Comparison of ENCODE assay signal across 11 cellular contexts in the genomic region with DNA sequence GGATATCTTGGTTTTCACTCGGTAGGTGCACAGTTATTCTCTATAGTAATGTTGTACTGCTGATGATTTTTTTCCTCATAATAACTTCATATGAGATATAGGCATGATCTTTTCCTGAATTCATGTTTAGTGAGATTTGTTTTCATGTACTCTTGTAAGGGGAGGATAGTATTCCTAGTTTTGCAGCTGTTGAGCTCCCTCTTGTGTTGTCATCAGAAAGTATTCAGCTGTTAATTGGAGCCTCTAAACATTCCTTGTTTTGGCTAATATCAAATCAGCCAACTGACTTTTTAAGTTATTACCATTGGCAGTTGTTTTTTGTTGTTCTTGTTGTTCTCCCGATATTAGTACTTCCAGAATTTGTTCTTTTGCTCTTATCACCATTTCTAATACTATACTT. TPM values are rescaled to one million over a fixed set of nuclear protein-coding genes. Genes with fewer than 3 reads are reported as not detected.
DNase-seq lines count a peak whose midpoint lies in the region; ATAC-seq and TF ChIP-seq lines count a peak whose summit lies in the region.
"Had no signal": no experiment of that assay in that cellular context is flagged by ENCODE, and none has a peak within 500 bp of the region (broad histone marks: within the 10 kb centered on the region; RNA-seq: fewer than 3 reads in every experiment).

No MANE protein-coding gene starts in this region.

- H2AFZ ChIP-seq in DND-41 (ENCODE audit: low read depth, low read length): peak overlapping the region; percentile 60; the same call in 1 of the 2 replicates
- H2AFZ ChIP-seq in mesenchymal stem cell (ENCODE audit: low read depth, low read length): no peak overlapping the region

- H2BK15ac ChIP-seq in mesenchymal stem cell (ENCODE audit: low read depth, poor library complexity, severe bottlenecking): no peak overlapping the region

- H2BK12ac ChIP-seq in mesenchymal stem cell (ENCODE audit: low read length in 2 of 2): no peak overlapping the region

- H3K9ac ChIP-seq in DND-41 (ENCODE audit: low read depth, low read length) (peak overlapping the region; percentile 65), mesenchymal stem cell (ENCODE audit: low read length) (no peak overlapping the region)

- peaks cover 11% of the 10 kb centered on the region for H3K9me3 Mint-ChIP-seq in WTC11
- H3K9me3 Mint-ChIP-seq: activated T-helper 2 cell treated with anti-CD3 and anti-CD28 coated beads, Interferon-gamma antibody, Interleukin-2, Interleukin-4, amounts not matched to agents 10 μg/mL and 5 μg/mL and 100 μg/mL, durations not matched to agents 14 hours and 24 hours and 36 hours had no signal

- H3K4me2 ChIP-seq in DND-41 (ENCODE audit: insufficient read depth, low read length): peak overlapping the region; percentile 61
- no peak overlapping the region for H3K4me2 ChIP-seq in mesenchymal stem cell (ENCODE audit: low read length, poor library complexity, severe bottlenecking)

- no CpG with 5 or more reads among the region's 2 CpGs for whole genome bisulfite sequencing in mesenchymal stem cell

- H2BK120ac ChIP-seq in mesenchymal stem cell (ENCODE audit: low read depth, low read length): no peak overlapping the region

- H3K4me1 Mint-ChIP-seq in WTC11: 0 out of 2 replicates have a peak, but pooled peaks cover 5% of the 10 kb centered on the region

- no peak overlapping the region for H3K4me3 Mint-ChIP-seq in WTC11

- no peak overlapping the region for H2AK5ac ChIP-seq in mesenchymal stem cell (ENCODE audit: low read length, severe bottlenecking)

- H4K8ac ChIP-seq in mesenchymal stem cell (ENCODE audit: low read length): no peak overlapping the region

- DNase-seq in DND-41 (peak; percentile 51), LNCaP clone FGC (ENCODE audit: low read depth) (no peak), WTC11 (ENCODE audit: low spot score) (no peak), mesenchymal stem cell (peak; percentile 3), KG1 (lab: John Stamatoyannopoulos, UW) (no peak)
- DNase-seq in activated CD4-positive, alpha-beta T cell treated with anti-CD3 and anti-CD28 coated beads, Interleukin-2, amount 50 U/mL, for 1 hour: no peak
- DNase-seq: RPMI8226 had no signal

- no peak overlapping the region for H3K23ac ChIP-seq in mesenchymal stem cell (ENCODE audit: low read length in 2 of 2)

- H2BK5ac ChIP-seq in mesenchymal stem cell (ENCODE audit: low read depth, low read length, poor library complexity, severe bottlenecking): no peak overlapping the region

- no peaks in the 10 kb centered on the region for H3K27me3 ChIP-seq in DND-41 (ENCODE audit: insufficient read depth, low read length, poor library complexity)
- H3K27me3 ChIP-seq in mesenchymal stem cell (ENCODE audit: control insufficient read depth in 1 of 2, insufficient read depth in 1 of 2, low read length in 2 of 2): no peaks in the 10 kb centered on the region

- H3K79me1 ChIP-seq in mesenchymal stem cell (replicated peaks; ENCODE audit: low read length, poor library complexity, severe bottlenecking): no peaks in the 10 kb centered on the region

- CTCF ChIA-PET in WTC11 (lab: Charles Lee): interaction anchor here (0.6 to 1.8 kb wide), 30 partner anchors 9 to 533 kb away, joined by 3 to 89 read pairs (median 5); a partner anchor contains a TSS

- H3K4ac ChIP-seq in mesenchymal stem cell (ENCODE audit: low read depth in 1 of 2, low read length in 2 of 2): no peak overlapping the region

- peak; percentile 88 for TF ChIP-seq CTCF in DND-41 (IDR thresholded peaks at IDR 0.05; ENCODE audit: borderline replicate concordance, extremely low read depth, low read length, poor library complexity, severe bottlenecking)
- TF ChIP-seq CTCF in LNCaP clone FGC (IDR thresholded peaks at IDR 0.05; ENCODE audit: control insufficient read depth, extremely low read depth, insufficient read depth): peak; percentile 41
- 0 out of 2 replicates have a peak, but pooled peaks have one; percentile 17 for TF ChIP-seq CTCF in WTC11 (IDR thresholded peaks at IDR 0.05)

- H3K79me2 ChIP-seq in DND-41 (ENCODE audit: insufficient read depth, low read length): peaks cover 48% of the 10 kb centered on the region

- H3K27ac Mint-ChIP-seq in WTC11: no peak overlapping the region
- H3K27ac Mint-ChIP-seq: activated T-helper 2 cell treated with anti-CD3 and anti-CD28 coated beads, Interferon-gamma antibody, Interleukin-2, Interleukin-4, amounts not matched to agents 10 μg/mL and 5 μg/mL and 100 μg/mL, durations not matched to agents 14 hours and 24 hours and 36 hours had no signal

- ATAC-seq in DND-41 (ENCODE audit: insufficient read depth, low read depth) (peak; percentile 63), WTC11 (peak; percentile 85), HG03571 (IDR thresholded peaks at IDR 0.05; ENCODE audit: unreplicated experiment) (no peak), GM21515 (IDR thresholded peaks at IDR 0.05; ENCODE audit: unreplicated experiment) (no peak)

- no peak overlapping the region for H3K14ac ChIP-seq in mesenchymal stem cell (ENCODE audit: low read length in 2 of 2)

- no peak overlapping the region for H4K91ac ChIP-seq in mesenchymal stem cell (ENCODE audit: low read length)

- H3K9me3 ChIP-seq in DND-41 (ENCODE audit: insufficient read depth, low read length, severe bottlenecking): no peaks in the 10 kb centered on the region
- no peaks in the 10 kb centered on the region for H3K9me3 ChIP-seq in mesenchymal stem cell (ENCODE audit: control insufficient read depth, low read length)

- POLR2A ChIA-PET in WTC11 (lab: Charles Lee): interaction anchor here (1.0 kb wide), 1 partner anchor 292 kb away, joined by 3 read pairs; no protein-coding TSS in a partner anchor

- peaks cover 3% of the 10 kb centered on the region for H3K36me3 Mint-ChIP-seq in WTC11

- H4K20me1 ChIP-seq in DND-41 (ENCODE audit: insufficient read depth, low read length): no peaks in the 10 kb centered on the region

- H3K27me3 Mint-ChIP-seq in WTC11 (ENCODE audit: low read depth): no peaks in the 10 kb centered on the region

- H3K4me3 ChIP-seq in DND-41 (ENCODE audit: low read depth in 1 of 2, low read length in 2 of 2): peak overlapping the region in 1 of 2 experiments; percentile 45; a peak in 2 of 4 replicates
- no peak overlapping the region for H3K4me3 ChIP-seq in LNCaP clone FGC (ENCODE audit: low read depth, low read length)
- H3K4me3 ChIP-seq in mesenchymal stem cell (ENCODE audit: insufficient read depth in 1 of 2, low read depth in 1 of 2, low read length in 2 of 2): no peak overlapping the region

- H3K27ac ChIP-seq in DND-41 (ENCODE audit: low read length) (peak overlapping the region; percentile 95), mesenchymal stem cell (ENCODE audit: low read length, poor library complexity, severe bottlenecking) (no peak overlapping the region)

- no peaks in the 10 kb centered on the region for H3K36me3 ChIP-seq in DND-41 (ENCODE audit: insufficient read depth, low read length)
- no peaks in the 10 kb centered on the region for H3K36me3 ChIP-seq in mesenchymal stem cell (ENCODE audit: control insufficient read depth in 1 of 2, insufficient read depth in 2 of 2, low read depth in 1 of 2, low read length in 2 of 2)

- peaks cover 57% of the 10 kb centered on the region for H3K4me1 ChIP-seq in DND-41 (ENCODE audit: insufficient read depth, low read length)
- H3K4me1 ChIP-seq in mesenchymal stem cell (ENCODE audit: control insufficient read depth, insufficient read depth, low read depth, low read length): no peaks in the 10 kb centered on the region

- no peak overlapping the region for H3K18ac ChIP-seq in mesenchymal stem cell (ENCODE audit: low read depth in 1 of 2, low read length in 2 of 2)

TF ChIP-seq in WTC11, 78 proteins besides CTCF, POLR2A, EP300 and RAD21 (continues in another document):
- no peak for TF ChIP-seq HMGA2 (CRISPR knock-in tag; IDR thresholded peaks at IDR 0.05)
- TF ChIP-seq, protein P1, sequence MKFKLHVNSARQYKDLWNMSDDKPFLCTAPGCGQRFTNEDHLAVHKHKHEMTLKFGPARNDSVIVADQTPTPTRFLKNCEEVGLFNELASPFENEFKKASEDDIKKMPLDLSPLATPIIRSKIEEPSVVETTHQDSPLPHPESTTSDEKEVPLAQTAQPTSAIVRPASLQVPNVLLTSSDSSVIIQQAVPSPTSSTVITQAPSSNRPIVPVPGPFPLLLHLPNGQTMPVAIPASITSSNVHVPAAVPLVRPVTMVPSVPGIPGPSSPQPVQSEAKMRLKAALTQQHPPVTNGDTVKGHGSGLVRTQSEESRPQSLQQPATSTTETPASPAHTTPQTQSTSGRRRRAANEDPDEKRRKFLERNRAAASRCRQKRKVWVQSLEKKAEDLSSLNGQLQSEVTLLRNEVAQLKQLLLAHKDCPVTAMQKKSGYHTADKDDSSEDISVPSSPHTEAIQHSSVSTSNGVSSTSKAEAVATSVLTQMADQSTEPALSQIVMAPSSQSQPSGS (CRISPR knock-in tag; IDR thresholded peaks at IDR 0.05; ENCODE audit: borderline replicate concordance, low read depth): no peak
- TF ChIP-seq, protein P2, sequence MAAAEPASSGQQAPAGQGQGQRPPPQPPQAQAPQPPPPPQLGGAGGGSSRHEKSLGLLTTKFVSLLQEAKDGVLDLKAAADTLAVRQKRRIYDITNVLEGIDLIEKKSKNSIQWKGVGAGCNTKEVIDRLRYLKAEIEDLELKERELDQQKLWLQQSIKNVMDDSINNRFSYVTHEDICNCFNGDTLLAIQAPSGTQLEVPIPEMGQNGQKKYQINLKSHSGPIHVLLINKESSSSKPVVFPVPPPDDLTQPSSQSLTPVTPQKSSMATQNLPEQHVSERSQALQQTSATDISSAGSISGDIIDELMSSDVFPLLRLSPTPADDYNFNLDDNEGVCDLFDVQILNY (CRISPR knock-in tag; IDR thresholded peaks at IDR 0.05): no peak
- TF ChIP-seq, protein P3, sequence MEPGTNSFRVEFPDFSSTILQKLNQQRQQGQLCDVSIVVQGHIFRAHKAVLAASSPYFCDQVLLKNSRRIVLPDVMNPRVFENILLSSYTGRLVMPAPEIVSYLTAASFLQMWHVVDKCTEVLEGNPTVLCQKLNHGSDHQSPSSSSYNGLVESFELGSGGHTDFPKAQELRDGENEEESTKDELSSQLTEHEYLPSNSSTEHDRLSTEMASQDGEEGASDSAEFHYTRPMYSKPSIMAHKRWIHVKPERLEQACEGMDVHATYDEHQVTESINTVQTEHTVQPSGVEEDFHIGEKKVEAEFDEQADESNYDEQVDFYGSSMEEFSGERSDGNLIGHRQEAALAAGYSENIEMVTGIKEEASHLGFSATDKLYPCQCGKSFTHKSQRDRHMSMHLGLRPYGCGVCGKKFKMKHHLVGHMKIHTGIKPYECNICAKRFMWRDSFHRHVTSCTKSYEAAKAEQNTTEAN (CRISPR knock-in tag; IDR thresholded peaks at IDR 0.05): no peak

RNA-seq across cellular contexts. Expression of a gene that starts 24.4 kb away (rescaled TPM):
- not detected in 3 replicates for total RNA-seq in WTC11 (2021)
- polyA plus RNA-seq in mesenchymal stem cell (2013, experiment 1 of 2): not detected
- not detected for polyA plus RNA-seq in mesenchymal stem cell (2013, experiment 2 of 2)
- total RNA-seq: activated T-helper 2 cell treated with anti-CD3 and anti-CD28 coated beads, Interferon-gamma antibody, Interleukin-2, Interleukin-4, amounts not matched to agents 10 μg/mL and 5 μg/mL and 100 μg/mL, durations not matched to agents 14 hours and 24 hours and 36 hours; osteocyte had no signal

RNA-seq across cellular contexts. Expression of a gene that starts 34.7 kb away (rescaled TPM):
- total RNA-seq in WTC11 (2021): not detected in 3 replicates
- polyA plus RNA-seq in mesenchymal stem cell (2013, experiment 1 of 2): not detected
- not detected for polyA plus RNA-seq in mesenchymal stem cell (2013, experiment 2 of 2)
- total RNA-seq: activated T-helper 2 cell treated with anti-CD3 and anti-CD28 coated beads, Interferon-gamma antibody, Interleukin-2, Interleukin-4, amounts not matched to agents 10 μg/mL and 5 μg/mL and 100 μg/mL, durations not matched to agents 14 hours and 24 hours and 36 hours; osteocyte had no signal

RNA-seq across cellular contexts. Expression of a gene that starts 57.8 kb away (rescaled TPM):
- not detected in 3 replicates for total RNA-seq in WTC11 (2021)
- polyA plus RNA-seq in mesenchymal stem cell (2013, experiment 1 of 2): not detected
- not detected for polyA plus RNA-seq in mesenchymal stem cell (2013, experiment 2 of 2)
- total RNA-seq: activated T-helper 2 cell treated with anti-CD3 and anti-CD28 coated beads, Interferon-gamma antibody, Interleukin-2, Interleukin-4, amounts not matched to agents 10 μg/mL and 5 μg/mL and 100 μg/mL, durations not matched to agents 14 hours and 24 hours and 36 hours; osteocyte had no signal

Comparison
In these comparisons a context has a peak if more than half of its experiments do, and no peak if none do; other contexts are left out.
1. ATAC-seq: peak in DND-41 (single experiment) and WTC11 (single experiment); none in HG03571 (single experiment) and GM21515 (single experiment).
2. DNase-seq: peak in DND-41 (single experiment) and mesenchymal stem cell (single experiment); none in LNCaP clone FGC (single experiment), WTC11 (single experiment), activated CD4-positive, alpha-beta T cell treated with anti-CD3 and anti-CD28 coated beads, Interleukin-2, amount 50 U/mL, for 1 hour (single experiment) and KG1 (single experiment).
3. CTCF ChIP-seq: peak in every context shown above with its lines; median percentile 88 in DND-41; 41 in LNCaP clone FGC; 17 in WTC11.